Comparison of ENCODE assay signal across 17 cellular contexts in genomic region chr15:66928784-66929183, GRCh38.
A peak's percentile ranks its signal among the peaks of the same experiment; 100 is the strongest.
DNase-seq lines count a peak whose midpoint lies in the region; ATAC-seq and TF ChIP-seq lines count a peak whose summit lies in the region.
"Had no signal": no experiment of that assay in that cellular context is flagged by ENCODE, and none has a peak within 500 bp of the region (broad histone marks: within the 10 kb centered on the region; RNA-seq: fewer than 3 reads in every experiment).

No MANE protein-coding gene starts in this region.

- intact Hi-C loops in natural killer cell (cut with micrococcal nuclease), result no loop called here
- intact Hi-C loops in dendritic cell treated with granulocyte-macrophage colony-stimulating factor and Interleukin-4, amounts not matched to agents 40 ng/mL and 50 ng/mL, for 4 days (cut with micrococcal nuclease), result no loop called here

- H3K4me3 ChIP-seq in HEK293 (ENCODE audit: low read depth, low read length) (no peak overlapping the region), right atrium auricular region (no peak overlapping the region)
- H3K4me3 ChIP-seq: GM23338 had no signal

- H3K27ac ChIP-seq in HEK293 (ENCODE audit: extremely low read depth, low read depth, low read length), result no peak overlapping the region
- H3K27ac ChIP-seq in right atrium auricular region, result no peak overlapping the region

- H3K4me1 Mint-ChIP-seq in natural killer cell, result no peaks in the 10 kb centered on the region
- no peaks in the 10 kb centered on the region for H3K4me1 Mint-ChIP-seq in natural killer cell treated with Interleukin-12 subunit alpha and Interleukin-12 subunit beta and Interleukin-15 and Interleukin-18, amount 100 ng/mL, for 72 hours (ENCODE audit: low read depth in 2 of 2)
- H3K4me1 Mint-ChIP-seq in dendritic cell treated with granulocyte-macrophage colony-stimulating factor and Interleukin-4, amounts not matched to agents 40 ng/mL and 50 ng/mL, for 4 days (ENCODE audit: low read depth), result peaks cover 10% of the 10 kb centered on the region

- peak; percentile 18 for TF ChIP-seq CTCF in natural killer cell (IDR thresholded peaks at IDR 0.05)
- TF ChIP-seq CTCF in HEK293 (tag by site-specific recombination; IDR thresholded peaks at IDR 0.05), result no peak
- TF ChIP-seq CTCF in right atrium auricular region (IDR thresholded peaks at IDR 0.05), result no peak

- peaks cover 6 to 21% of the 10 kb centered on the region in 2 donors for H3K27me3 Mint-ChIP-seq in natural killer cell (ENCODE audit: low read depth in 2 of 2)
- peaks cover 0 to 28% of the 10 kb centered on the region in 2 donors for H3K27me3 Mint-ChIP-seq in natural killer cell treated with Interleukin-12 subunit alpha and Interleukin-12 subunit beta and Interleukin-15 and Interleukin-18, amount 100 ng/mL, for 72 hours
- H3K27me3 Mint-ChIP-seq in dendritic cell treated with granulocyte-macrophage colony-stimulating factor and Interleukin-4, amounts not matched to agents 40 ng/mL and 50 ng/mL, for 4 days, result peaks cover 5% of the 10 kb centered on the region

- ATAC-seq in natural killer cell, result no peak
- no peak for ATAC-seq in natural killer cell treated with Interleukin-12 subunit alpha and Interleukin-12 subunit beta and Interleukin-15 and Interleukin-18, amount 100 ng/mL, for 72 hours
- ATAC-seq in HG03354 (IDR thresholded peaks at IDR 0.05; ENCODE audit: poor library complexity, severe bottlenecking, unreplicated experiment), result no peak
- ATAC-seq: CD8-positive, alpha-beta T cell; GM23338; HCT116 had no signal

- H3K4me3 Mint-ChIP-seq in natural killer cell, result no peak overlapping the region
- H3K4me3 Mint-ChIP-seq in natural killer cell treated with Interleukin-12 subunit alpha and Interleukin-12 subunit beta and Interleukin-15 and Interleukin-18, amount 100 ng/mL, for 72 hours, result no peak overlapping the region
- H3K4me3 Mint-ChIP-seq in dendritic cell treated with granulocyte-macrophage colony-stimulating factor and Interleukin-4, amounts not matched to agents 40 ng/mL and 50 ng/mL, for 4 days, result no peak overlapping the region
- H3K4me3 Mint-ChIP-seq: CD8-positive, alpha-beta T cell; GM23338; H9; HFFc6 had no signal

- H3K4me1 ChIP-seq in HEK293 (ENCODE audit: control insufficient read depth, insufficient read depth, low read length) (peaks cover 15% of the 10 kb centered on the region), right atrium auricular region (peaks cover 0 to 38% of the 10 kb centered on the region in 2 donors)

- POLR2A ChIA-PET in HEK293 (lab: Yijun Ruan, JAX), result no interaction called here

- H3K9me3 Mint-ChIP-seq in natural killer cell, result no peaks in the 10 kb centered on the region
- peaks cover 3% of the 10 kb centered on the region for H3K9me3 Mint-ChIP-seq in natural killer cell treated with Interleukin-12 subunit alpha and Interleukin-12 subunit beta and Interleukin-15 and Interleukin-18, amount 100 ng/mL, for 72 hours
- peaks cover 43% of the 10 kb centered on the region for H3K9me3 Mint-ChIP-seq in dendritic cell treated with granulocyte-macrophage colony-stimulating factor and Interleukin-4, amounts not matched to agents 40 ng/mL and 50 ng/mL, for 4 days
- H3K9me3 Mint-ChIP-seq: CD8-positive, alpha-beta T cell had no signal

- H3K36me3 Mint-ChIP-seq in natural killer cell, result no peaks in the 10 kb centered on the region
- H3K36me3 Mint-ChIP-seq in natural killer cell treated with Interleukin-12 subunit alpha and Interleukin-12 subunit beta and Interleukin-15 and Interleukin-18, amount 100 ng/mL, for 72 hours, result no peaks in the 10 kb centered on the region
- H3K36me3 Mint-ChIP-seq in dendritic cell treated with granulocyte-macrophage colony-stimulating factor and Interleukin-4, amounts not matched to agents 40 ng/mL and 50 ng/mL, for 4 days (ENCODE audit: low read depth), result peaks cover 9% of the 10 kb centered on the region
- H3K36me3 Mint-ChIP-seq: CD8-positive, alpha-beta T cell had no signal

- no peaks in the 10 kb centered on the region for H3K27me3 ChIP-seq in right atrium auricular region

- no peaks in the 10 kb centered on the region for H3K36me3 ChIP-seq in HEK293 (ENCODE audit: control insufficient read depth in 2 of 2, insufficient read depth in 1 of 2, low read length in 2 of 2)
- no peaks in the 10 kb centered on the region for H3K36me3 ChIP-seq in right atrium auricular region

- CTCF ChIA-PET in HEK293 (lab: Yijun Ruan, JAX), result interaction anchor here (0.8 kb wide), 1 partner anchor 71 kb away, joined by 4 read pairs; no protein-coding TSS in a partner anchor

- DNase-seq in natural killer cell (no peak), cerebellum (ENCODE audit: low spot score) (no peak), right atrium auricular region (ENCODE audit: low spot score) (no peak)
- DNase-seq in natural killer cell treated with Interleukin-12 subunit alpha and Interleukin-12 subunit beta and Interleukin-15 and Interleukin-18, amount 100 ng/mL, for 72 hours (ENCODE audit: low spot score), result no peak
- DNase-seq: 8988T; C1 segment of cervical spinal cord; CD8-positive, alpha-beta T cell; DMS 273 treated with DMSO at 0.1 percent for 48 hours; DMS79 treated with DMSO at 0.1 percent for 48 hours; GF-D8; H9; HFFc6 had no signal

- no peaks in the 10 kb centered on the region; the same call in 1 of the 2 replicates for H3K9me3 ChIP-seq in HEK293 (ENCODE audit: control insufficient read depth, insufficient read depth, low read depth, low read length)
- peaks cover 0 to 4% of the 10 kb centered on the region in 2 donors for H3K9me3 ChIP-seq in right atrium auricular region

- H3K27ac Mint-ChIP-seq in natural killer cell, result no peak overlapping the region
- H3K27ac Mint-ChIP-seq in natural killer cell treated with Interleukin-12 subunit alpha and Interleukin-12 subunit beta and Interleukin-15 and Interleukin-18, amount 100 ng/mL, for 72 hours, result no peak overlapping the region
- peak overlapping the region; percentile 66 for H3K27ac Mint-ChIP-seq in dendritic cell treated with granulocyte-macrophage colony-stimulating factor and Interleukin-4, amounts not matched to agents 40 ng/mL and 50 ng/mL, for 4 days
- H3K27ac Mint-ChIP-seq: CD8-positive, alpha-beta T cell; GM23338; H9; HFFc6 had no signal

TF ChIP-seq in HEK293, 187 proteins besides CTCF, POLR2A, EP300 and RAD21:
- TF ChIP-seq ZSCAN30 (tag by site-specific recombination; IDR thresholded peaks at IDR 0.05), result no peak
- no peak for TF ChIP-seq ZFP69B (tag by site-specific recombination; IDR thresholded peaks at IDR 0.05)
- TF ChIP-seq ZNF366 (tag by site-specific recombination; conservative IDR thresholded peaks at IDR 0.05), result peak; percentile 78
- no peak for TF ChIP-seq ZNF621 (tag by site-specific recombination; IDR thresholded peaks at IDR 0.05)
- TF ChIP-seq ZNF610 (tag by site-specific recombination; IDR thresholded peaks at IDR 0.05; ENCODE audit: borderline replicate concordance), result no peak
